ENCODE assay signal across 8 cellular contexts in genomic region chr21:41878831-41879189, GRCh38. TPM values are rescaled to one million over a fixed set of nuclear protein-coding genes. Genes with fewer than 3 reads are reported as not detected.
DNase-seq lines count a peak whose midpoint lies in the region; TF ChIP-seq lines count a peak whose summit lies in the region.

No MANE protein-coding gene starts in this region.

- H3K27ac ChIP-seq in HEK293 (ENCODE audit: extremely low read depth, low read depth, low read length) (peak overlapping the region; percentile 92; the same call in 1 of the 2 replicates), ascending aorta (peak overlapping the region; percentile 73 to 81)

- no peaks in the 10 kb centered on the region for H3K9me3 Mint-ChIP-seq in T-helper 2 cell treated with Interferon-gamma antibody and Interleukin-4, amounts not matched to agents 5 μg/mL and 100 μg/mL, for 36 hours

- peak overlapping the region; percentile 69 for H3K4me3 ChIP-seq in GM08714 (ENCODE audit: low read length)
- H3K4me3 ChIP-seq in HEK293 (ENCODE audit: low read depth, low read length), result peak overlapping the region; percentile 50
- peak overlapping the region; percentile 87 to 97 for H3K4me3 ChIP-seq in ascending aorta
- H3K4me3 ChIP-seq in skeletal muscle cell (ENCODE audit: low read depth, low read length), result peak overlapping the region; percentile 94

- CTCF ChIA-PET in HEK293 (lab: Yijun Ruan, JAX), result interaction anchor here (0.6 to 2.5 kb wide), 2 partner anchors 112 to 229 kb away, joined by 3 to 9 read pairs; partner anchors contain the start of gene RIPK4

- DNase-seq in NAMALWA (ENCODE audit: low spot score), result peak; percentile 81
- DNase-seq in T-helper 2 cell treated with Interferon-gamma antibody and Interleukin-4, amounts not matched to agents 5 μg/mL and 100 μg/mL, for 36 hours (ENCODE audit: low spot score), result peak; percentile 74
- DNase-seq in ascending aorta (ENCODE audit: low spot score in 2 of 2), result peak in 1 of 2 donors; percentile 90
- peak in 45 of 51 donors; percentile 28 to 86 (median 66) for DNase-seq in hypothalamus (lab: John Stamatoyannopoulos, UW)
- peak; percentile 65 for DNase-seq in skeletal muscle cell (ENCODE audit: low read depth)
- DNase-seq in mesenteric fat pad (ENCODE audit: low spot score), result no peak

- H3K4me1 ChIP-seq in HEK293 (ENCODE audit: control insufficient read depth, insufficient read depth, low read length) (no peaks in the 10 kb centered on the region), ascending aorta (peaks cover 0 to 2% of the 10 kb centered on the region in 2 donors)

- intact Hi-C loops in ascending aorta (cut with DNase I), result loop anchor here (2.0 to 5.0 kb wide), 7 partner anchors 43 to 267 kb away; partner anchors contain the start of gene ZBTB21

- TF ChIP-seq CTCF in HEK293 (tag by site-specific recombination; IDR thresholded peaks at IDR 0.05), result no peak
- TF ChIP-seq CTCF in ascending aorta (IDR thresholded peaks at IDR 0.05), result no peak

- no peak overlapping the region for H3K27ac Mint-ChIP-seq in T-helper 2 cell treated with Interferon-gamma antibody and Interleukin-4, amounts not matched to agents 5 μg/mL and 100 μg/mL, for 36 hours

- no peaks in the 10 kb centered on the region for H3K27me3 Mint-ChIP-seq in T-helper 2 cell treated with Interferon-gamma antibody and Interleukin-4, amounts not matched to agents 5 μg/mL and 100 μg/mL, for 36 hours (ENCODE audit: low read depth)

- peaks cover 13% of the 10 kb centered on the region for H3K4me1 Mint-ChIP-seq in T-helper 2 cell treated with Interferon-gamma antibody and Interleukin-4, amounts not matched to agents 5 μg/mL and 100 μg/mL, for 36 hours (ENCODE audit: low read depth)

- H3K9me3 ChIP-seq in HEK293 (ENCODE audit: control insufficient read depth, insufficient read depth, low read depth, low read length), result no peaks in the 10 kb centered on the region
- H3K9me3 ChIP-seq in ascending aorta, result no peaks in the 10 kb centered on the region

- no peak overlapping the region for H3K4me3 Mint-ChIP-seq in T-helper 2 cell treated with Interferon-gamma antibody and Interleukin-4, amounts not matched to agents 5 μg/mL and 100 μg/mL, for 36 hours

- no peaks in the 10 kb centered on the region for H3K27me3 ChIP-seq in ascending aorta

- H3K36me3 ChIP-seq in HEK293 (ENCODE audit: control insufficient read depth in 2 of 2, insufficient read depth in 1 of 2, low read length in 2 of 2) (no peaks in the 10 kb centered on the region; a peak in 1 of 3 replicates), ascending aorta (no peaks in the 10 kb centered on the region)

- H3K36me3 Mint-ChIP-seq in T-helper 2 cell treated with Interferon-gamma antibody and Interleukin-4, amounts not matched to agents 5 μg/mL and 100 μg/mL, for 36 hours (ENCODE audit: low read depth), result no peaks in the 10 kb centered on the region

- POLR2A ChIA-PET in HEK293 (lab: Yijun Ruan, JAX), result interaction anchor here (0.6 to 1.1 kb wide), 2 partner anchors 14 to 266 kb away, joined by 3 read pairs; no protein-coding TSS in a partner anchor

TF ChIP-seq in HEK293, 187 proteins besides CTCF, POLR2A, EP300 and RAD21:
- no peak for TF ChIP-seq ZNF223 (tag by site-specific recombination; IDR thresholded peaks at IDR 0.05)
- TF ChIP-seq GLIS1 (tag by site-specific recombination; IDR thresholded peaks at IDR 0.05), result no peak
- TF ChIP-seq ZNF175 (tag by site-specific recombination; IDR thresholded peaks at IDR 0.05), result no peak
- TF ChIP-seq ZNF704 (tag by site-specific recombination; IDR thresholded peaks at IDR 0.05), result no peak
- no peak for TF ChIP-seq ZFP41 (tag by site-specific recombination; IDR thresholded peaks at IDR 0.05; ENCODE audit: borderline replicate concordance)

RNA-seq across cellular contexts. Expression of gene PRDM15, which starts 0.3 kb away (rescaled TPM):
- total RNA-seq in ascending aorta (20.5 TPM), mesenteric fat pad (8.0 TPM)
